ENCODE assay signal across 18 cellular contexts in the genomic region with DNA sequence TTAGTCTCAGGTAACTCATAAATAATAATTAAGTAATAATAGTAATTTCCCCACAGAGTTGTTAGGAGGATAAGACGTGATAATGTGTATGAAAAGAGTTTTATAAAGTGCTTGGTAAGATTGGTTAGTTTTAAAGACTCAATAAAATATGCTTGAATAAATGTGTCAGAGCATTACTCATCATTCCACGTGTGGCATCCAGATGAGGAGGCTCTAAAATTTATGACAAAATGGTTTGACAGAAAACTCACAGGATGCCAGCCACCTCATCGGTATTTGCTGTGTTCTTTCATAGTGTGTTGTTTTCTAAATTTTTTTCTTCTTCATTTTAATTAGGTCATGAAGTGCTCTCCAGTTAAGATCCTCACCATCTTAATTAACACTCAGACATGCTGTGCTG. TPM values are rescaled to one million over a fixed set of nuclear protein-coding genes. Genes with fewer than 3 reads are reported as not detected.
DNase-seq lines count a peak whose midpoint lies in the region; ATAC-seq and TF ChIP-seq lines count a peak whose summit lies in the region.
"Had no signal": no experiment of that assay in that cellular context is flagged by ENCODE, and none has a peak within 500 bp of the region (broad histone marks: within the 10 kb centered on the region; RNA-seq: fewer than 3 reads in every experiment).

No MANE protein-coding gene starts in this region.

- no peaks in the 10 kb centered on the region for H3K4me1 ChIP-seq in uterus

- DNase-seq in A172 (ENCODE audit: low spot score) (peak; percentile 64), GM03348 (ENCODE audit: low spot score) (peak; percentile 18), RKO (ENCODE audit: low spot score) (peak; percentile 29), fibroblast of mammary gland (ENCODE audit: low read depth) (peak; percentile 31), uterus (no peak)
- no peak for DNase-seq in stimulated activated CD4-positive, alpha-beta T cell treated with anti-CD3 and anti-CD28 coated beads, Interleukin-2, amount 100 ng/mL, for 48 hours
- no peak for DNase-seq in activated CD4-positive, CD25-positive, alpha-beta regulatory T cell (lab: John Stamatoyannopoulos, UW)
- DNase-seq: 8988T, NCI-H1694 treated with DMSO at 0.1 percent for 48 hours, NCI-H2107, NCI-H2227 treated with DMSO at 0.1 percent for 48 hours, NCI-H524, SK-N-SH, T-helper 1 cell had no signal

- no peak for ATAC-seq in HG02870 (IDR thresholded peaks at IDR 0.05; ENCODE audit: unreplicated experiment)
- ATAC-seq: GM12878, Panc1 had no signal

- no peaks in the 10 kb centered on the region for H3K9me3 ChIP-seq in uterus
- H3K9me3 ChIP-seq: SK-N-SH had no signal

- no peak for TF ChIP-seq POLR2A in uterus (IDR thresholded peaks at IDR 0.05)

- H3K36me3 ChIP-seq in uterus, result no peaks in the 10 kb centered on the region

- no peaks in the 10 kb centered on the region for H3K27me3 ChIP-seq in uterus

- H3K4me3 ChIP-seq in fibroblast of mammary gland (ENCODE audit: control insufficient read depth, low read depth, low read length), result no peak overlapping the region
- no peak overlapping the region for H3K4me3 ChIP-seq in uterus
- H3K4me3 ChIP-seq: GM12878 had no signal

- intact Hi-C loops in uterus (cut with DNase I; ENCODE audit: low total_unique reads), result no loop called here

- no peak overlapping the region for H3K27ac ChIP-seq in uterus
- H3K27ac ChIP-seq: C4-2B had no signal

- TF ChIP-seq CTCF in fibroblast of mammary gland (conservative IDR thresholded peaks at IDR 0.05; ENCODE audit: control insufficient read depth, insufficient read depth, low read depth, low read length) (no peak), uterus (IDR thresholded peaks at IDR 0.05) (no peak)

RNA-seq across cellular contexts. Expression of gene SPAG17, which starts 19.1 kb away (rescaled TPM):
- 0.05 and 0.12 TPM in 2 replicates for total RNA-seq in A172 (2014; rRNA removed; shearing (Covaris generic))
- 1 to 10 TPM in 2 of 4 donors, not detected in 2; 1.1 to 7.7 TPM for total RNA-seq in uterus
- total RNA-seq: GM12878 had no signal

Comparison
In these comparisons a context has a peak if more than half of its experiments do, and no peak if none do; other contexts are left out.
1. DNase-seq: peak in A172 (single experiment), GM03348 (single experiment), RKO (single experiment) and fibroblast of mammary gland (single experiment); none in uterus (0 of 2), stimulated activated CD4-positive, alpha-beta T cell treated with anti-CD3 and anti-CD28 coated beads, Interleukin-2, amount 100 ng/mL, for 48 hours (0 of 2) and activated CD4-positive, CD25-positive, alpha-beta regulatory T cell (0 of 4).